In genomic region chr17:59423137-59423703, GRCh38 we compare ENCODE assay signal across 10 cellular contexts.
DNase-seq lines count a peak whose midpoint lies in the region; ATAC-seq, FAIRE-seq and TF ChIP-seq lines count a peak whose summit lies in the region.
"Had no signal": no experiment of that assay in that cellular context is flagged by ENCODE, and none has a peak within 500 bp of the region (broad histone marks: within the 10 kb centered on the region; RNA-seq: fewer than 3 reads in every experiment).

No MANE protein-coding gene starts in this region.

- H3K9me3 ChIP-seq in A549 (no peaks in the 10 kb centered on the region), endothelial cell of umbilical vein (replicated peaks; ENCODE audit: control insufficient read depth, insufficient read depth, low read length) (no peaks in the 10 kb centered on the region)

- no peak overlapping the region for H3K9ac ChIP-seq in endothelial cell of umbilical vein (replicated peaks; ENCODE audit: extremely low read depth, insufficient read depth, low read length)
- H3K9ac ChIP-seq in mesendoderm (ENCODE audit: low read length): peak overlapping the region; percentile 4

- DNase-seq in A549 (ENCODE audit: low read depth in 1 of 2, low spot score in 1 of 2) (peak; percentile 42 to 68), NCI-H69 (lab: John Stamatoyannopoulos, UW) (peak; percentile 58), endothelial cell of umbilical vein (ENCODE audit: low read depth, low spot score) (peak; percentile 72), mesendoderm (peak; percentile 89), NCI-H82 (lab: John Stamatoyannopoulos, UW) (no peak), germinal center (ENCODE audit: low spot score) (no peak), NOMO-1 (lab: John Stamatoyannopoulos, UW; ENCODE audit: unreplicated experiment in 2 of 2) (no peak)
- DNase-seq in stimulated activated CD4-positive, alpha-beta T cell treated with anti-CD3 and anti-CD28 coated beads, Interleukin-2, amount 100 ng/mL, for 48 hours: no peak
- DNase-seq: activated naive CD8-positive, alpha-beta T cell treated with anti-CD3 and anti-CD28 coated beads, Interleukin-2, amount 10 ng/mL, durations not matched to agents 7 days and 5 days; SHP77 treated with DMSO at 0.1 percent for 48 hours had no signal

- 53% methylated on average over 9 of the region's 9 CpGs for WGBS in A549 (ENCODE audit: missing lambda C conversion rate)
- WGBS in mesendoderm (ENCODE audit: extremely low coverage, insufficient coverage, low lambda C conversion rate): no CpG with 5 or more reads among the region's 9 CpGs

- CTCF ChIA-PET in A549 (lab: Yijun Ruan, JAX) (interaction anchor here (0.9 to 12.7 kb wide), 7 partner anchors 9 to 112 kb away, joined by 3 to 171 read pairs (median 4); no protein-coding TSS in a partner anchor), endothelial cell of umbilical vein (lab: Charles Lee) (interaction anchor here (1.4 to 6.7 kb wide), 6 partner anchors 10 to 113 kb away, joined by 3 to 96 read pairs (median 8); no protein-coding TSS in a partner anchor)

- TF ChIP-seq POLR2A in A549 (IDR thresholded peaks at IDR 0.05; ENCODE audit: low read length): no peak
- TF ChIP-seq POLR2A in endothelial cell of umbilical vein (IDR thresholded peaks at IDR 0.05; ENCODE audit: low read depth, low read length): no peak

- peak overlapping the region; percentile 92 for H3K18ac ChIP-seq in mesendoderm (ENCODE audit: low read length)

- peak overlapping the region; percentile 48 for H3K4me2 ChIP-seq in A549
- no peak overlapping the region for H3K4me2 ChIP-seq in endothelial cell of umbilical vein (ENCODE audit: insufficient read depth, low read length)
- no peak overlapping the region for H3K4me2 ChIP-seq in mesendoderm (ENCODE audit: low read length)

- no peaks in the 10 kb centered on the region for H3K79me1 ChIP-seq in mesendoderm (ENCODE audit: low read length)

- H4K8ac ChIP-seq in mesendoderm (ENCODE audit: low read depth, low read length): no peak overlapping the region

- dilution Hi-C loops in endothelial cell of umbilical vein (cut with MboI; ENCODE audit: extremely low pct_ligation_motif_present, low sequenced_read_pairs): no loop called here

- H3K4me1 ChIP-seq in A549: peaks cover 11% of the 10 kb centered on the region
- H3K4me1 ChIP-seq in endothelial cell of umbilical vein (ENCODE audit: control insufficient read depth, extremely low read depth, insufficient read depth, low read length): peaks cover 55% of the 10 kb centered on the region
- peaks cover 20% of the 10 kb centered on the region for H3K4me1 ChIP-seq in mesendoderm (ENCODE audit: control insufficient read depth, low read depth, low read length)

- POLR2A ChIA-PET in A549 (lab: Yijun Ruan, JAX): no interaction called here
- POLR2A ChIA-PET in endothelial cell of umbilical vein (lab: Charles Lee): interaction anchor here (1.2 kb wide), 1 partner anchor 46 kb away, joined by 6 read pairs; no protein-coding TSS in a partner anchor

- no peak overlapping the region for H2BK15ac ChIP-seq in mesendoderm (replicated peaks; ENCODE audit: low read depth)

- peak overlapping the region; percentile 51 for H2BK5ac ChIP-seq in mesendoderm (ENCODE audit: low read length)

- H3K4ac ChIP-seq in mesendoderm (ENCODE audit: low read depth, low read length): peak overlapping the region; percentile 73

- intact Hi-C loops in endothelial cell of umbilical vein (cut with micrococcal nuclease): no loop called here

- peak overlapping the region; percentile 44 for H3K56ac ChIP-seq in mesendoderm (ENCODE audit: low read length)

- no TSS peak for BruUV-seq in endothelial cell of umbilical vein (replicated peaks; lab: Mats Ljungman, UMichigan)

- no peak overlapping the region for H4K5ac ChIP-seq in mesendoderm (ENCODE audit: low read length)

- peak overlapping the region; percentile 25 for H2AK5ac ChIP-seq in mesendoderm (ENCODE audit: low read length)

- H3K36me3 ChIP-seq in endothelial cell of umbilical vein (ENCODE audit: control insufficient read depth in 2 of 2, extremely low read depth in 1 of 2, insufficient read depth in 2 of 2, low read length in 2 of 2) (no peaks in the 10 kb centered on the region), mesendoderm (ENCODE audit: control insufficient read depth, insufficient read depth, low read length) (no peaks in the 10 kb centered on the region)

- peak overlapping the region; percentile 50 to 84; a peak in 5 of 6 replicates for H3K27ac ChIP-seq in A549
- H3K27ac ChIP-seq in endothelial cell of umbilical vein (ENCODE audit: insufficient read depth, low read depth, low read length): peak overlapping the region; percentile 65
- peak overlapping the region; percentile 51 for H3K27ac ChIP-seq in mesendoderm (ENCODE audit: low read depth, low read length)

- TF ChIP-seq RAD21 in A549 (conservative IDR thresholded peaks at IDR 0.05 in 1 of 2, IDR thresholded peaks at IDR 0.05 in 1 of 2): no peak

- FAIRE-seq in A549 (lab: Jason Lieb, UNC) (no peak), endothelial cell of umbilical vein (lab: Jason Lieb, UNC) (peak; percentile 85)

- no peaks in the 10 kb centered on the region for H4K20me1 ChIP-seq in endothelial cell of umbilical vein (replicated peaks; ENCODE audit: control insufficient read depth, extremely low read depth, insufficient read depth, low read length)

- no peak for TF ChIP-seq CTCF in A549 (IDR thresholded peaks at IDR 0.05)
- TF ChIP-seq CTCF in endothelial cell of umbilical vein (IDR thresholded peaks at IDR 0.05; ENCODE audit: extremely low read depth in 1 of 2, insufficient read depth in 1 of 2, low read depth in 1 of 2, low read length in 2 of 2): no peak

- H3K79me2 ChIP-seq in endothelial cell of umbilical vein (ENCODE audit: control insufficient read depth, insufficient read depth, low read length) (no peaks in the 10 kb centered on the region), mesendoderm (ENCODE audit: control insufficient read depth, insufficient read depth, low read length) (no peaks in the 10 kb centered on the region)

- peak overlapping the region; percentile 62 for H2AFZ ChIP-seq in endothelial cell of umbilical vein (ENCODE audit: low read depth, low read length)

- peak overlapping the region; percentile 3 for H2BK120ac ChIP-seq in mesendoderm (ENCODE audit: low read depth, low read length)

- H3K4me3 ChIP-seq in A549 (no peak overlapping the region), endothelial cell of umbilical vein (replicated peaks in 1 of 3; ENCODE audit: insufficient read depth in 1 of 3, low read depth in 1 of 3, low read length in 3 of 3) (no peak overlapping the region), mesendoderm (ENCODE audit: low read length) (no peak overlapping the region)

- H3K23ac ChIP-seq in mesendoderm (ENCODE audit: low read length): no peak overlapping the region

- peak; percentile 77 to 79 for ATAC-seq in A549

- H3K27me3 ChIP-seq in endothelial cell of umbilical vein (ENCODE audit: control insufficient read depth in 2 of 2, insufficient read depth in 2 of 2, low read length in 2 of 2) (no peaks in the 10 kb centered on the region), mesendoderm (ENCODE audit: insufficient read depth, low read length, poor library complexity) (no peaks in the 10 kb centered on the region)

- no peak; a peak in 1 of 5 replicates for TF ChIP-seq EP300 in A549 (IDR thresholded peaks at IDR 0.05)

- no peaks in the 10 kb centered on the region for H3K9me1 ChIP-seq in endothelial cell of umbilical vein (replicated peaks; ENCODE audit: control insufficient read depth, extremely low read depth, insufficient read depth, low read length)

TF ChIP-seq in A549, 52 proteins besides CTCF, POLR2A, EP300 and RAD21:
- no peak for TF ChIP-seq FOSL2 (IDR thresholded peaks at IDR 0.05)
- peak; percentile 34; the same call in 1 of the 2 replicates for TF ChIP-seq FOSL2 (CRISPR knock-in tag; IDR thresholded peaks at IDR 0.05)
- peak; percentile 98 for TF ChIP-seq MAFK (IDR thresholded peaks at IDR 0.05; ENCODE audit: partially characterized antibody)
- TF ChIP-seq PHF8 (IDR thresholded peaks at IDR 0.05; ENCODE audit: borderline replicate concordance, low read depth): no peak
- TF ChIP-seq NFE2L2 (conservative IDR thresholded peaks at IDR 0.05; ENCODE audit: low read length): peak; percentile 51; the same call in 1 of the 2 replicates

TF ChIP-seq in endothelial cell of umbilical vein, 7 proteins besides CTCF, POLR2A, EP300 and RAD21:
- TF ChIP-seq MYC (IDR thresholded peaks at IDR 0.05; ENCODE audit: low read depth, low read length): no peak
- TF ChIP-seq FOS (IDR thresholded peaks at IDR 0.05; ENCODE audit: borderline replicate concordance, insufficient read depth, low read length): peak; percentile 61
- peak; percentile 3 for TF ChIP-seq JUN (IDR thresholded peaks at IDR 0.05; ENCODE audit: borderline replicate concordance, insufficient read depth, insufficient read length, low read depth)
- no peak for TF ChIP-seq EZH2 (IDR thresholded peaks at IDR 0.05; ENCODE audit: borderline replicate concordance, low read depth, low read length, severe bottlenecking)
- no peak for TF ChIP-seq MAX (IDR thresholded peaks at IDR 0.05; ENCODE audit: insufficient read depth, insufficient read length)
- TF ChIP-seq GATA2 (IDR thresholded peaks at IDR 0.05; ENCODE audit: insufficient read depth, insufficient read length, low read depth, low read length): no peak
- TF ChIP-seq POLR2AphosphoS5 (IDR thresholded peaks at IDR 0.05; ENCODE audit: insufficient read depth, low read depth, low read length): no peak

Comparison
In these comparisons a context has a peak if more than half of its experiments do, and no peak if none do; other contexts are left out.
1. DNase-seq: peak in A549 (2 of 2), NCI-H69 (single experiment), endothelial cell of umbilical vein (single experiment) and mesendoderm (single experiment); none in NCI-H82 (single experiment), germinal center (single experiment), NOMO-1 (0 of 2) and stimulated activated CD4-positive, alpha-beta T cell treated with anti-CD3 and anti-CD28 coated beads, Interleukin-2, amount 100 ng/mL, for 48 hours (0 of 2).
2. Peak in every context shown above with its lines, with median percentiles within 50 percentile points of each other: H3K27ac ChIP-seq.